Comparison of ENCODE assay signal across 13 cellular contexts in genomic region chr4:108119199-108119800, GRCh38. TPM values are rescaled to one million over a fixed set of nuclear protein-coding genes. Genes with fewer than 3 reads are reported as not detected.
A peak's percentile ranks its signal among the peaks of the same experiment; 100 is the strongest.
DNase-seq lines count a peak whose midpoint lies in the region; ATAC-seq and TF ChIP-seq lines count a peak whose summit lies in the region.
"Had no signal": no experiment of that assay in that cellular context is flagged by ENCODE, and none has a peak within 500 bp of the region (broad histone marks: within the 10 kb centered on the region; RNA-seq: fewer than 3 reads in every experiment).

No MANE protein-coding gene starts in this region.

- intact Hi-C loops in activated CD4-positive, alpha-beta T cell treated with anti-CD3 and anti-CD28 coated beads, Interleukin-2, amount 10 ng/mL, durations not matched to agents 24 days and 14 days (cut with micrococcal nuclease) = loop anchor here (1.0 to 2.0 kb wide), 3 partner anchors 9 to 47 kb away; no protein-coding TSS in a partner anchor
- intact Hi-C loops in naive thymus-derived CD4-positive, alpha-beta T cell (cut with micrococcal nuclease) = loop anchor here (1.0 to 5.0 kb wide), 2 partner anchors 8 to 313 kb away; no protein-coding TSS in a partner anchor
- intact Hi-C loops in Calu3 (cut with micrococcal nuclease; ENCODE audit: unreplicated experiment) = no loop called here

- peaks cover 50 to 93% of the 10 kb centered on the region in 2 donors for H3K4me1 ChIP-seq in naive thymus-derived CD4-positive, alpha-beta T cell (ENCODE audit: control insufficient read depth in 2 of 2, insufficient read depth in 2 of 2, low read length in 2 of 2)
- H3K4me1 ChIP-seq: uterus had no signal

- TF ChIP-seq CTCF in Calu3 (IDR thresholded peaks at IDR 0.05; ENCODE audit: unreplicated experiment) = no peak

- no peaks in the 10 kb centered on the region for H3K27me3 ChIP-seq in naive thymus-derived CD4-positive, alpha-beta T cell (ENCODE audit: control insufficient read depth in 2 of 2, insufficient read depth in 2 of 2, low read length in 2 of 2)
- H3K27me3 ChIP-seq: uterus had no signal

- H3K9me3 Mint-ChIP-seq in activated CD4-positive, alpha-beta T cell treated with anti-CD3 and anti-CD28 coated beads, Interleukin-2, amount 10 ng/mL, durations not matched to agents 24 days and 14 days = no peaks in the 10 kb centered on the region
- H3K9me3 Mint-ChIP-seq in naive thymus-derived CD4-positive, alpha-beta T cell = no peaks in the 10 kb centered on the region
- no peaks in the 10 kb centered on the region for H3K9me3 Mint-ChIP-seq in Calu3 (ENCODE audit: low read depth, unreplicated experiment)
- H3K9me3 Mint-ChIP-seq: mesothelial cell of epicardium had no signal

- H3K4me1 Mint-ChIP-seq in activated CD4-positive, alpha-beta T cell treated with anti-CD3 and anti-CD28 coated beads, Interleukin-2, amount 10 ng/mL, durations not matched to agents 24 days and 14 days = peaks cover 76% of the 10 kb centered on the region
- peaks cover 56 to 99% (median 97%) of the 10 kb centered on the region in 7 donors for H3K4me1 Mint-ChIP-seq in naive thymus-derived CD4-positive, alpha-beta T cell
- H3K4me1 Mint-ChIP-seq in Calu3 (ENCODE audit: low read depth, unreplicated experiment) = no peaks in the 10 kb centered on the region

- CTCF ChIA-PET in naive thymus-derived CD4-positive, alpha-beta T cell (lab: Charles Lee) = interaction anchor here (0.9 to 1.2 kb wide), 4 partner anchors 17 to 43 kb away, joined by 3 to 4 read pairs (median 3); no protein-coding TSS in a partner anchor
- CTCF ChIA-PET in Calu3 (lab: Charles Lee) = no interaction called here

- BruUV-seq in Calu3 (replicated peaks; lab: Mats Ljungman, UMichigan) = no TSS peak

- POLR2A ChIA-PET in naive thymus-derived CD4-positive, alpha-beta T cell (lab: Charles Lee) = interaction anchor here (0.7 to 24.0 kb wide), 14 partner anchors 9 to 84 kb away, joined by 3 to 400 read pairs (median 8); partner anchors contain the start of gene LEF1

- peaks cover 0 to 9% (median 6%) of the 10 kb centered on the region in 3 experiments for H3K36me3 ChIP-seq in naive thymus-derived CD4-positive, alpha-beta T cell (ENCODE audit: control insufficient read depth in 2 of 3, insufficient read depth in 3 of 3, low read length in 3 of 3)
- H3K36me3 ChIP-seq: uterus had no signal

- H3K27ac Mint-ChIP-seq in activated CD4-positive, alpha-beta T cell treated with anti-CD3 and anti-CD28 coated beads, Interleukin-2, amount 10 ng/mL, durations not matched to agents 24 days and 14 days = peak overlapping the region; percentile 91
- peak overlapping the region; percentile 84 to 98 (median 90) for H3K27ac Mint-ChIP-seq in naive thymus-derived CD4-positive, alpha-beta T cell
- no peak overlapping the region for H3K27ac Mint-ChIP-seq in Calu3 (ENCODE audit: unreplicated experiment)

- ATAC-seq in GM21576 (IDR thresholded peaks at IDR 0.05; ENCODE audit: unreplicated experiment) = peak; percentile 17
- ATAC-seq in naive thymus-derived CD4-positive, alpha-beta T cell = no peak

- H3K36me3 Mint-ChIP-seq in activated CD4-positive, alpha-beta T cell treated with anti-CD3 and anti-CD28 coated beads, Interleukin-2, amount 10 ng/mL, durations not matched to agents 24 days and 14 days (ENCODE audit: low read depth) = peaks cover 41% of the 10 kb centered on the region
- peaks cover 3 to 56% (median 34%) of the 10 kb centered on the region in 5 donors for H3K36me3 Mint-ChIP-seq in naive thymus-derived CD4-positive, alpha-beta T cell
- H3K36me3 Mint-ChIP-seq in Calu3 (ENCODE audit: insufficient read depth, unreplicated experiment) = no peaks in the 10 kb centered on the region
- H3K36me3 Mint-ChIP-seq: mesothelial cell of epicardium had no signal

- no peak for DNase-seq in activated CD4-positive, alpha-beta T cell treated with anti-CD3 and anti-CD28 coated beads, Interleukin-2, amount 10 ng/mL, durations not matched to agents 24 days and 14 days
- DNase-seq in activated CD4-positive, alpha-beta T cell treated with anti-CD3 and anti-CD28 coated beads, Interleukin-2, amount 50 U/mL, for 4 hours = no peak
- DNase-seq in OCI-M1 (lab: John Stamatoyannopoulos, UW) (peak; percentile 47), Calu3 (no peak), NCI-H774 (lab: John Stamatoyannopoulos, UW) (no peak), HuH-7 (ENCODE audit: low spot score) (no peak)
- DNase-seq in naive thymus-derived CD4-positive, alpha-beta T cell = no peak
- DNase-seq: amygdala; dermis blood vessel endothelial cell; stimulated activated CD4-positive, alpha-beta T cell treated with anti-CD3 and anti-CD28 coated beads, Interleukin-1b, Interleukin-23, amount 100 ng/mL, for 48 hours; uterus had no signal

- H3K27ac ChIP-seq in naive thymus-derived CD4-positive, alpha-beta T cell (ENCODE audit: low read depth, low read length) = peak overlapping the region; percentile 80
- H3K27ac ChIP-seq: uterus had no signal

- H3K27me3 Mint-ChIP-seq in activated CD4-positive, alpha-beta T cell treated with anti-CD3 and anti-CD28 coated beads, Interleukin-2, amount 10 ng/mL, durations not matched to agents 24 days and 14 days = no peaks in the 10 kb centered on the region
- H3K27me3 Mint-ChIP-seq in naive thymus-derived CD4-positive, alpha-beta T cell = no peaks in the 10 kb centered on the region
- no peaks in the 10 kb centered on the region for H3K27me3 Mint-ChIP-seq in Calu3 (ENCODE audit: unreplicated experiment)

- no peaks in the 10 kb centered on the region for H3K9me3 ChIP-seq in naive thymus-derived CD4-positive, alpha-beta T cell (ENCODE audit: control insufficient read depth in 2 of 3, low read length in 3 of 3)
- H3K9me3 ChIP-seq: uterus had no signal

- H3K4me3 ChIP-seq in naive thymus-derived CD4-positive, alpha-beta T cell (ENCODE audit: low read length) = no peak overlapping the region
- H3K4me3 ChIP-seq: uterus had no signal

- H3K4me3 Mint-ChIP-seq in activated CD4-positive, alpha-beta T cell treated with anti-CD3 and anti-CD28 coated beads, Interleukin-2, amount 10 ng/mL, durations not matched to agents 24 days and 14 days = peak overlapping the region; percentile 66
- peak overlapping the region in 9 of 10 donors; percentile 39 to 89 (median 69) for H3K4me3 Mint-ChIP-seq in naive thymus-derived CD4-positive, alpha-beta T cell
- H3K4me3 Mint-ChIP-seq in Calu3 (ENCODE audit: low read depth, unreplicated experiment) = no peak overlapping the region
- H3K4me3 Mint-ChIP-seq: mesothelial cell of epicardium had no signal

RNA-seq across cellular contexts. Expression of gene LEF1, which starts 49.4 kb away (rescaled TPM):
- total RNA-seq in activated CD4-positive, alpha-beta T cell treated with anti-CD3 and anti-CD28 coated beads, Interleukin-2, amount 10 ng/mL, durations not matched to agents 24 days and 14 days = 131 and 141 TPM in 2 replicates
- total RNA-seq in naive thymus-derived CD4-positive, alpha-beta T cell = 100 to 1,000 TPM; 270 to 830 (median 674) TPM
- 100 to 1,000 TPM; 637 to 928 TPM for polyA plus RNA-seq in naive thymus-derived CD4-positive, alpha-beta T cell
- 0.42 TPM in 1 of 2 replicates, not detected in the other for total RNA-seq in Calu3 (2022)

Comparison
In these comparisons a context has a peak if more than half of its experiments do, and no peak if none do; other contexts are left out.
1. RNA of gene LEF1, which starts 49.4 kb away (total RNA-seq): 270 to 830 TPM in naive thymus-derived CD4-positive, alpha-beta T cell and 131 to 141 TPM in activated CD4-positive, alpha-beta T cell treated with anti-CD3 and anti-CD28 coated beads, Interleukin-2, amount 10 ng/mL, durations not matched to agents 24 days and 14 days; 0.42 TPM in Calu3; every median in the first group is over 10 times any median in the second.